ENCODE assay signal across 26 cellular contexts in genomic region chr5:177383181-177383580, GRCh38. TPM values are rescaled to one million over a fixed set of nuclear protein-coding genes. Genes with fewer than 3 reads are reported as not detected.
"Had no signal": no experiment of that assay in that cellular context is flagged by ENCODE, and none has a peak within 500 bp of the region (broad histone marks: within the 10 kb centered on the region; RNA-seq: fewer than 3 reads in every experiment).

No MANE protein-coding gene starts in this region.

- H3K27ac ChIP-seq: left lung, lower lobe of right lung, neural progenitor cell, ovary, right atrium auricular region, tibial nerve, uterus had no signal

- H3K27me3 Mint-ChIP-seq: stimulated activated naive CD8-positive, alpha-beta T cell treated with anti-CD3 and anti-CD28 coated beads, Interleukin-15, amount 100 ng/mL, for 72 hours; type B pancreatic cell had no signal

- H3K4me1 ChIP-seq: lower lobe of right lung, neural progenitor cell, right atrium auricular region, tibial nerve, uterus had no signal

- ATAC-seq: left lung; lower lobe of right lung; natural killer cell; stimulated activated memory B cell treated with anti-CD40 and anti-IgM and Interleukin-4, amounts not matched to agents 10 μg/mL and 1 μg/mL and 100 μg/mL, for 72 hours had no signal

- H3K27ac Mint-ChIP-seq: natural killer cell; nephron progenitor cell; neural progenitor cell; progenitor cell of endocrine pancreas; stimulated activated memory B cell treated with anti-CD40 and anti-IgM and Interleukin-4, amounts not matched to agents 10 μg/mL and 1 μg/mL and 100 μg/mL, for 72 hours; type B pancreatic cell had no signal

- H3K36me3 ChIP-seq: left lung, lower lobe of right lung, neural progenitor cell, ovary, right atrium auricular region, right lobe of liver, tibial nerve, uterus had no signal

- H3K4me3 Mint-ChIP-seq: immature natural killer cell; natural killer cell; nephron progenitor cell; neural progenitor cell; stimulated activated memory B cell treated with anti-CD40 and anti-IgM and Interleukin-4, amounts not matched to agents 10 μg/mL and 1 μg/mL and 100 μg/mL, for 72 hours; stimulated activated naive CD8-positive, alpha-beta T cell treated with anti-CD3 and anti-CD28 coated beads, Interleukin-15, amount 100 ng/mL, for 72 hours; type B pancreatic cell had no signal

- DNase-seq: immature natural killer cell; kidney; left colon; left lung; lower lobe of right lung; mammary epithelial cell; mesenchymal stem cell; natural killer cell; nephron progenitor cell; stimulated activated CD4-positive, alpha-beta T cell treated with anti-CD3 and anti-CD28 coated beads, Interleukin-2, amount 100 ng/mL, for 48 hours; stimulated activated CD4-positive, alpha-beta T cell treated with anti-CD3 and anti-CD28 coated beads, Interleukin-4, amount 100 ng/mL, for 4 hours; stimulated activated CD8-positive, alpha-beta memory T cell treated with anti-CD3 and anti-CD28 coated beads, Interleukin-4, amount 100 ng/mL, for 48 hours; stimulated activated naive CD4-positive, alpha-beta T cell treated with Interleukin-2 at 50 U/mL for 16 hours; uterus had no signal

- H3K36me3 Mint-ChIP-seq: immature natural killer cell; natural killer cell; neural progenitor cell; stimulated activated memory B cell treated with anti-CD40 and anti-IgM and Interleukin-4, amounts not matched to agents 10 μg/mL and 1 μg/mL and 100 μg/mL, for 72 hours; type B pancreatic cell had no signal

- H2AFZ ChIP-seq: neural progenitor cell had no signal

- H3K9ac ChIP-seq: neural progenitor cell had no signal

- H3K9me3 ChIP-seq: left lung, lower lobe of right lung, ovary, right atrium auricular region, right lobe of liver, tibial nerve, uterus had no signal

- H3K4me3 ChIP-seq: left lung, lower lobe of right lung, neural progenitor cell, ovary, right atrium auricular region, right lobe of liver, smooth muscle cell, tibial nerve, uterus had no signal

- H3K4me2 ChIP-seq: neural progenitor cell, smooth muscle cell had no signal

- H3K27me3 ChIP-seq: ovary, right atrium auricular region, right lobe of liver, uterus had no signal

- H3K9me3 Mint-ChIP-seq: immature natural killer cell; natural killer cell; nephron progenitor cell; neural progenitor cell; stimulated activated memory B cell treated with anti-CD40 and anti-IgM and Interleukin-4, amounts not matched to agents 10 μg/mL and 1 μg/mL and 100 μg/mL, for 72 hours; stimulated activated naive CD8-positive, alpha-beta T cell treated with anti-CD3 and anti-CD28 coated beads, Interleukin-15, amount 100 ng/mL, for 72 hours; type B pancreatic cell had no signal

RNA-seq across cellular contexts. Expression of gene SLC34A1, which starts 1.1 kb away (rescaled TPM):
- polyA plus RNA-seq: ovary, smooth muscle cell had no signal

RNA-seq across cellular contexts. Expression of gene PFN3, which starts 17.3 kb away (rescaled TPM):
- polyA plus RNA-seq: immature natural killer cell, liver, mammary epithelial cell, ovary, smooth muscle cell, thymus had no signal

RNA-seq across cellular contexts. Expression of gene F12, which starts 26.2 kb away (rescaled TPM):
- polyA plus RNA-seq: ovary had no signal
